Comparison of ENCODE assay signal across 1 cellular context in genomic region chr13:33260168-33261098, GRCh38.
A peak's percentile ranks its signal among the peaks of the same experiment; 100 is the strongest.
TF ChIP-seq lines count a peak whose summit lies in the region.

No MANE protein-coding gene starts in this region.

TF ChIP-seq in HepG2, 621 proteins besides CTCF, POLR2A, EP300 and RAD21 (continued from another document and continues in another):
- TF ChIP-seq, protein P1, sequence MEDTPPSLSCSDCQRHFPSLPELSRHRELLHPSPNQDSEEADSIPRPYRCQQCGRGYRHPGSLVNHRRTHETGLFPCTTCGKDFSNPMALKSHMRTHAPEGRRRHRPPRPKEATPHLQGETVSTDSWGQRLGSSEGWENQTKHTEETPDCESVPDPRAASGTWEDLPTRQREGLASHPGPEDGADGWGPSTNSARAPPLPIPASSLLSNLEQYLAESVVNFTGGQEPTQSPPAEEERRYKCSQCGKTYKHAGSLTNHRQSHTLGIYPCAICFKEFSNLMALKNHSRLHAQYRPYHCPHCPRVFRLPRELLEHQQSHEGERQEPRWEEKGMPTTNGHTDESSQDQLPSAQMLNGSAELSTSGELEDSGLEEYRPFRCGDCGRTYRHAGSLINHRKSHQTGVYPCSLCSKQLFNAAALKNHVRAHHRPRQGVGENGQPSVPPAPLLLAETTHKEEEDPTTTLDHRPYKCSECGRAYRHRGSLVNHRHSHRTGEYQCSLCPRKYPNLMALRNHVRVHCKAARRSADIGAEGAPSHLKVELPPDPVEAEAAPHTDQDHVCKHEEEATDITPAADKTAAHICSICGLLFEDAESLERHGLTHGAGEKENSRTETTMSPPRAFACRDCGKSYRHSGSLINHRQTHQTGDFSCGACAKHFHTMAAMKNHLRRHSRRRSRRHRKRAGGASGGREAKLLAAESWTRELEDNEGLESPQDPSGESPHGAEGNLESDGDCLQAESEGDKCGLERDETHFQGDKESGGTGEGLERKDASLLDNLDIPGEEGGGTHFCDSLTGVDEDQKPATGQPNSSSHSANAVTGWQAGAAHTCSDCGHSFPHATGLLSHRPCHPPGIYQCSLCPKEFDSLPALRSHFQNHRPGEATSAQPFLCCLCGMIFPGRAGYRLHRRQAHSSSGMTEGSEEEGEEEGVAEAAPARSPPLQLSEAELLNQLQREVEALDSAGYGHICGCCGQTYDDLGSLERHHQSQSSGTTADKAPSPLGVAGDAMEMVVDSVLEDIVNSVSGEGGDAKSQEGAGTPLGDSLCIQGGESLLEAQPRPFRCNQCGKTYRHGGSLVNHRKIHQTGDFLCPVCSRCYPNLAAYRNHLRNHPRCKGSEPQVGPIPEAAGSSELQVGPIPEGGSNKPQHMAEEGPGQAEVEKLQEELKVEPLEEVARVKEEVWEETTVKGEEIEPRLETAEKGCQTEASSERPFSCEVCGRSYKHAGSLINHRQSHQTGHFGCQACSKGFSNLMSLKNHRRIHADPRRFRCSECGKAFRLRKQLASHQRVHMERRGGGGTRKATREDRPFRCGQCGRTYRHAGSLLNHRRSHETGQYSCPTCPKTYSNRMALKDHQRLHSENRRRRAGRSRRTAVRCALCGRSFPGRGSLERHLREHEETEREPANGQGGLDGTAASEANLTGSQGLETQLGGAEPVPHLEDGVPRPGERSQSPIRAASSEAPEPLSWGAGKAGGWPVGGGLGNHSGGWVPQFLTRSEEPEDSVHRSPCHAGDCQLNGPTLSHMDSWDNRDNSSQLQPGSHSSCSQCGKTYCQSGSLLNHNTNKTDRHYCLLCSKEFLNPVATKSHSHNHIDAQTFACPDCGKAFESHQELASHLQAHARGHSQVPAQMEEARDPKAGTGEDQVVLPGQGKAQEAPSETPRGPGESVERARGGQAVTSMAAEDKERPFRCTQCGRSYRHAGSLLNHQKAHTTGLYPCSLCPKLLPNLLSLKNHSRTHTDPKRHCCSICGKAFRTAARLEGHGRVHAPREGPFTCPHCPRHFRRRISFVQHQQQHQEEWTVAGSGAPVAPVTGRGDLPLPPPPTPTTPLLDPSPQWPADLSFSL (CRISPR knock-in tag; IDR thresholded peaks at IDR 0.05), result no peak; the same call in 1 of the 2 replicates
- TF ChIP-seq MLX (CRISPR knock-in tag; IDR thresholded peaks at IDR 0.05), result peak; percentile 67
- TF ChIP-seq PBX2 (CRISPR knock-in tag; IDR thresholded peaks at IDR 0.05), result peak; percentile 22
- TF ChIP-seq, protein P2, sequence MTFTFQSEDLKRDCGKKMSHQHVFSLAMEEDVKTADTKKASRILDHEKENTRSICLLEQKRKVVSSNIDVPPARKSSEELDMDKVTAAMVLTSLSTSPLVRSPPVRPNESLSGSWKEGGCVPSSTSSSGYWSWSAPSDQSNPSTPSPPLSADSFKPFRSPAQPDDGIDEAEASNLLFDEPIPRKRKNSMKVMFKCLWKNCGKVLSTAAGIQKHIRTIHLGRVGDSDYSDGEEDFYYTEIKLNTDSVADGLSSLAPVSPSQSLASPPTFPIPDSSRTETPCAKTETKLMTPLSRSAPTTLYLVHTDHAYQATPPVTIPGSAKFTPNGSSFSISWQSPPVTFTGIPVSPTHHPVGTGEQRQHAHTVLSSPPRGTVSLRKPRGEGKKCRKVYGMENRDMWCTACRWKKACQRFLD (CRISPR knock-in tag; IDR thresholded peaks at IDR 0.05; ENCODE audit: borderline replicate concordance), result no peak
- no peak for TF ChIP-seq PRPF4 (IDR thresholded peaks at IDR 0.05; ENCODE audit: low read depth, low read length, poor library complexity, severe bottlenecking)
- no peak for TF ChIP-seq ZNF768 (CRISPR knock-in tag; IDR thresholded peaks at IDR 0.05)
- no peak for TF ChIP-seq NFKB2 (CRISPR knock-in tag; IDR thresholded peaks at IDR 0.05; ENCODE audit: borderline replicate concordance)
- no peak for TF ChIP-seq BRD4 (CRISPR knock-in tag; IDR thresholded peaks at IDR 0.05)
- peak; percentile 76 for TF ChIP-seq ZSCAN9 (CRISPR knock-in tag; IDR thresholded peaks at IDR 0.05; ENCODE audit: borderline replicate concordance)
- TF ChIP-seq, protein P3, sequence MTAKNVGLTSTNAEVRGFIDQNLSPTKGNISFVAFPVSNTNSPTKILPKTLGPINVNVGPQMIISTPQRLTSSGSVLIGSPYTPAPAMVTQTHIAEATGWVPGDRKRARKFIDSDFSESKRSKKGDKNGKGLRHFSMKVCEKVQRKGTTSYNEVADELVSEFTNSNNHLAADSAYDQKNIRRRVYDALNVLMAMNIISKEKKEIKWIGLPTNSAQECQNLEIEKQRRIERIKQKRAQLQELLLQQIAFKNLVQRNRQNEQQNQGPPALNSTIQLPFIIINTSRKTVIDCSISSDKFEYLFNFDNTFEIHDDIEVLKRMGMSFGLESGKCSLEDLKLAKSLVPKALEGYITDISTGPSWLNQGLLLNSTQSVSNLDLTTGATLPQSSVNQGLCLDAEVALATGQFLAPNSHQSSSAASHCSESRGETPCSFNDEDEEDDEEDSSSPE (CRISPR knock-in tag; IDR thresholded peaks at IDR 0.05), result 0 out of 2 replicates have a peak, but pooled peaks have one; percentile 20
- no peak for TF ChIP-seq ZNF605 (CRISPR knock-in tag; IDR thresholded peaks at IDR 0.05)
- no peak for TF ChIP-seq AGO1 (IDR thresholded peaks at IDR 0.05; ENCODE audit: low read depth, low read length, poor library complexity, severe bottlenecking)
- TF ChIP-seq, protein P4, sequence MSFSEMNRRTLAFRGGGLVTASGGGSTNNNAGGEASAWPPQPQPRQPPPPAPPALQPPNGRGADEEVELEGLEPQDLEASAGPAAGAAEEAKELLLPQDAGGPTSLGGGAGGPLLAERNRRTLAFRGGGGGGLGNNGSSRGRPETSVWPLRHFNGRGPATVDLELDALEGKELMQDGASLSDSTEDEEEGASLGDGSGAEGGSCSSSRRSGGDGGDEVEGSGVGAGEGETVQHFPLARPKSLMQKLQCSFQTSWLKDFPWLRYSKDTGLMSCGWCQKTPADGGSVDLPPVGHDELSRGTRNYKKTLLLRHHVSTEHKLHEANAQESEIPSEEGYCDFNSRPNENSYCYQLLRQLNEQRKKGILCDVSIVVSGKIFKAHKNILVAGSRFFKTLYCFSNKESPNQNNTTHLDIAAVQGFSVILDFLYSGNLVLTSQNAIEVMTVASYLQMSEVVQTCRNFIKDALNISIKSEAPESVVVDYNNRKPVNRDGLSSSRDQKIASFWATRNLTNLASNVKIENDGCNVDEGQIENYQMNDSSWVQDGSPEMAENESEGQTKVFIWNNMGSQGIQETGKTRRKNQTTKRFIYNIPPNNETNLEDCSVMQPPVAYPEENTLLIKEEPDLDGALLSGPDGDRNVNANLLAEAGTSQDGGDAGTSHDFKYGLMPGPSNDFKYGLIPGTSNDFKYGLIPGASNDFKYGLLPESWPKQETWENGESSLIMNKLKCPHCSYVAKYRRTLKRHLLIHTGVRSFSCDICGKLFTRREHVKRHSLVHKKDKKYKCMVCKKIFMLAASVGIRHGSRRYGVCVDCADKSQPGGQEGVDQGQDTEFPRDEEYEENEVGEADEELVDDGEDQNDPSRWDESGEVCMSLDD (CRISPR knock-in tag; IDR thresholded peaks at IDR 0.05; ENCODE audit: borderline replicate concordance), result no peak
- peak; percentile 34; the same call in 1 of the 2 replicates for TF ChIP-seq PHF8 (CRISPR knock-in tag; IDR thresholded peaks at IDR 0.05)
- TF ChIP-seq, protein P5, sequence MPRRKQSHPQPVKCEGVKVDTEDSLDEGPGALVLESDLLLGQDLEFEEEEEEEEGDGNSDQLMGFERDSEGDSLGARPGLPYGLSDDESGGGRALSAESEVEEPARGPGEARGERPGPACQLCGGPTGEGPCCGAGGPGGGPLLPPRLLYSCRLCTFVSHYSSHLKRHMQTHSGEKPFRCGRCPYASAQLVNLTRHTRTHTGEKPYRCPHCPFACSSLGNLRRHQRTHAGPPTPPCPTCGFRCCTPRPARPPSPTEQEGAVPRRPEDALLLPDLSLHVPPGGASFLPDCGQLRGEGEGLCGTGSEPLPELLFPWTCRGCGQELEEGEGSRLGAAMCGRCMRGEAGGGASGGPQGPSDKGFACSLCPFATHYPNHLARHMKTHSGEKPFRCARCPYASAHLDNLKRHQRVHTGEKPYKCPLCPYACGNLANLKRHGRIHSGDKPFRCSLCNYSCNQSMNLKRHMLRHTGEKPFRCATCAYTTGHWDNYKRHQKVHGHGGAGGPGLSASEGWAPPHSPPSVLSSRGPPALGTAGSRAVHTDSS (CRISPR knock-in tag; conservative IDR thresholded peaks at IDR 0.05), result no peak
- TF ChIP-seq, protein P6, sequence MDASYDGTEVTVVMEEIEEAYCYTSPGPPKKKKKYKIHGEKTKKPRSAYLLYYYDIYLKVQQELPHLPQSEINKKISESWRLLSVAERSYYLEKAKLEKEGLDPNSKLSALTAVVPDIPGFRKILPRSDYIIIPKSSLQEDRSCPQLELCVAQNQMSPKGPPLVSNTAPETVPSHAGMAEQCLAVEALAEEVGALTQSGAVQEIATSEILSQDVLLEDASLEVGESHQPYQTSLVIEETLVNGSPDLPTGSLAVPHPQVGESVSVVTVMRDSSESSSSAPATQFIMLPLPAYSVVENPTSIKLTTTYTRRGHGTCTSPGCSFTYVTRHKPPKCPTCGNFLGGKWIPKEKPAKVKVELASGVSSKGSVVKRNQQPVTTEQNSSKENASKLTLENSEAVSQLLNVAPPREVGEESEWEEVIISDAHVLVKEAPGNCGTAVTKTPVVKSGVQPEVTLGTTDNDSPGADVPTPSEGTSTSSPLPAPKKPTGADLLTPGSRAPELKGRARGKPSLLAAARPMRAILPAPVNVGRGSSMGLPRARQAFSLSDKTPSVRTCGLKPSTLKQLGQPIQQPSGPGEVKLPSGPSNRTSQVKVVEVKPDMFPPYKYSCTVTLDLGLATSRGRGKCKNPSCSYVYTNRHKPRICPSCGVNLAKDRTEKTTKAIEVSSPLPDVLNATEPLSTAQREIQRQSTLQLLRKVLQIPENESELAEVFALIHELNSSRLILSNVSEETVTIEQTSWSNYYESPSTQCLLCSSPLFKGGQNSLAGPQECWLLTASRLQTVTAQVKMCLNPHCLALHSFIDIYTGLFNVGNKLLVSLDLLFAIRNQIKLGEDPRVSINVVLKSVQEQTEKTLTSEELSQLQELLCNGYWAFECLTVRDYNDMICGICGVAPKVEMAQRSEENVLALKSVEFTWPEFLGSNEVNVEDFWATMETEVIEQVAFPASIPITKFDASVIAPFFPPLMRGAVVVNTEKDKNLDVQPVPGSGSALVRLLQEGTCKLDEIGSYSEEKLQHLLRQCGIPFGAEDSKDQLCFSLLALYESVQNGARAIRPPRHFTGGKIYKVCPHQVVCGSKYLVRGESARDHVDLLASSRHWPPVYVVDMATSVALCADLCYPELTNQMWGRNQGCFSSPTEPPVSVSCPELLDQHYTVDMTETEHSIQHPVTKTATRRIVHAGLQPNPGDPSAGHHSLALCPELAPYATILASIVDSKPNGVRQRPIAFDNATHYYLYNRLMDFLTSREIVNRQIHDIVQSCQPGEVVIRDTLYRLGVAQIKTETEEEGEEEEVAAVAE (CRISPR knock-in tag; IDR thresholded peaks at IDR 0.05; ENCODE audit: borderline replicate concordance), result peak; percentile 70; the same call in 1 of the 2 replicates
- peak; percentile 80 for TF ChIP-seq ELF4 (CRISPR knock-in tag; IDR thresholded peaks at IDR 0.05; ENCODE audit: borderline replicate concordance)
- TF ChIP-seq LRRFIP1 (CRISPR knock-in tag; conservative IDR thresholded peaks at IDR 0.05), result no peak
- peak; percentile 38; the same call in 1 of the 2 replicates for TF ChIP-seq LCORL (IDR thresholded peaks at IDR 0.05)
- TF ChIP-seq LCORL (CRISPR knock-in tag; IDR thresholded peaks at IDR 0.05), result peak; percentile 83
- TF ChIP-seq TAF1 (CRISPR knock-in tag; IDR thresholded peaks at IDR 0.05), result peak; percentile 63
- TF ChIP-seq, protein P7, sequence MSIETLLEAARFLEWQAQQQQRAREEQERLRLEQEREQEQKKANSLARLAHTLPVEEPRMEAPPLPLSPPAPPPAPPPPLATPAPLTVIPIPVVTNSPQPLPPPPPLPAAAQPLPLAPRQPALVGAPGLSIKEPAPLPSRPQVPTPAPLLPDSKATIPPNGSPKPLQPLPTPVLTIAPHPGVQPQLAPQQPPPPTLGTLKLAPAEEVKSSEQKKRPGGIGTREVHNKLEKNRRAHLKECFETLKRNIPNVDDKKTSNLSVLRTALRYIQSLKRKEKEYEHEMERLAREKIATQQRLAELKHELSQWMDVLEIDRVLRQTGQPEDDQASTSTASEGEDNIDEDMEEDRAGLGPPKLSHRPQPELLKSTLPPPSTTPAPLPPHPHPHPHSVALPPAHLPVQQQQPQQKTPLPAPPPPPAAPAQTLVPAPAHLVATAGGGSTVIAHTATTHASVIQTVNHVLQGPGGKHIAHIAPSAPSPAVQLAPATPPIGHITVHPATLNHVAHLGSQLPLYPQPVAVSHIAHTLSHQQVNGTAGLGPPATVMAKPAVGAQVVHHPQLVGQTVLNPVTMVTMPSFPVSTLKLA (IDR thresholded peaks at IDR 0.05), result no peak
- TF ChIP-seq ZNF670 (CRISPR knock-in tag; IDR thresholded peaks at IDR 0.05; ENCODE audit: borderline replicate concordance), result no peak
- TF ChIP-seq NR2F2 (IDR thresholded peaks at IDR 0.05; ENCODE audit: borderline replicate concordance, low read depth), result peak; percentile 89
- no peak for TF ChIP-seq ZZZ3 (CRISPR knock-in tag; IDR thresholded peaks at IDR 0.05; ENCODE audit: borderline replicate concordance)
- peak; percentile 98 for TF ChIP-seq FOXA3 (CRISPR knock-in tag; IDR thresholded peaks at IDR 0.05)
- TF ChIP-seq ZNF234 (CRISPR knock-in tag; conservative IDR thresholded peaks at IDR 0.05), result no peak
